In the genomic region with DNA sequence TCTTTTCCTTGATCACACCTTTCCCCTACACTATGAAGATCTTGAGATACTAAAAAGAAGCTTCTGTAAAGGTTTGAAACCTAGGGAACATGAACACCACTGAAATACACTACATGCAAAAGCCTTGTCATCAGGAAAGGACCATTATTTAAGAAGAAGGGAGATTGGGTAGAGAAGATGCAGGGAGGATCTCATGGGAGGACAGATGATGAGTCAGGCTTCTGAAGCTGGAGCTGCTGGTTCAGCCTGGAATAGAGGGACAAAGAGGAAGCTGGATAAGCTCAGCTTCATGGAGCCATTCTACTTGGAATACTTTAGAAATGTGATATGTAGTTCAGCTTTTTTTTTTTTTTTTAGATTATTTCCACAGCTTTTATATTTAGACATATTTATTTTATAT, we compare ENCODE assay signal across 22 cellular contexts.
A peak's percentile ranks its signal among the peaks of the same experiment; 100 is the strongest.
DNase-seq lines count a peak whose midpoint lies in the region; ATAC-seq and TF ChIP-seq lines count a peak whose summit lies in the region.
"Had no signal": no experiment of that assay in that cellular context is flagged by ENCODE, and none has a peak within 500 bp of the region (broad histone marks: within the 10 kb centered on the region; RNA-seq: fewer than 3 reads in every experiment).

No MANE protein-coding gene starts in this region.

- H3K27ac Mint-ChIP-seq in activated naive CD8-positive, alpha-beta T cell: peak overlapping the region; percentile 12
- no peak overlapping the region for H3K27ac Mint-ChIP-seq in activated naive CD8-positive, alpha-beta T cell treated with anti-CD3 and anti-CD28 coated beads, Interleukin-2, amount 50 U/mL, for 24 hours
- peak overlapping the region; percentile 46 for H3K27ac Mint-ChIP-seq in T-helper 17 cell
- H3K27ac Mint-ChIP-seq: activated CD4-positive, alpha-beta memory T cell treated with anti-CD3 and anti-CD28 coated beads for 36 hours; activated naive CD8-positive, alpha-beta T cell treated with anti-CD3 and anti-CD28 coated beads, Interleukin-2, amount 10 ng/mL, durations not matched to agents 7 days and 5 days had no signal

- H3K4me1 Mint-ChIP-seq in activated naive CD8-positive, alpha-beta T cell (ENCODE audit: low read depth): peaks cover 75% of the 10 kb centered on the region
- H3K4me1 Mint-ChIP-seq in activated naive CD8-positive, alpha-beta T cell treated with anti-CD3 and anti-CD28 coated beads, Interleukin-2, amount 50 U/mL, for 24 hours: peaks cover 66% of the 10 kb centered on the region
- peaks cover 40% of the 10 kb centered on the region for H3K4me1 Mint-ChIP-seq in T-helper 17 cell

- H3K4me3 ChIP-seq in fibroblast of the aortic adventitia (ENCODE audit: low read depth, low read length): no peak overlapping the region
- H3K4me3 ChIP-seq: HAP-1, heart right ventricle, lower lobe of right lung, prostate gland, sigmoid colon, uterus had no signal

- no peak overlapping the region for H3K4me3 Mint-ChIP-seq in activated naive CD8-positive, alpha-beta T cell
- H3K4me3 Mint-ChIP-seq in activated naive CD8-positive, alpha-beta T cell treated with anti-CD3 and anti-CD28 coated beads, Interleukin-2, amount 50 U/mL, for 24 hours: no peak overlapping the region
- no peak overlapping the region for H3K4me3 Mint-ChIP-seq in T-helper 17 cell
- H3K4me3 Mint-ChIP-seq: activated CD4-positive, alpha-beta memory T cell treated with anti-CD3 and anti-CD28 coated beads for 36 hours; activated naive CD8-positive, alpha-beta T cell treated with anti-CD3 and anti-CD28 coated beads, Interleukin-2, amount 10 ng/mL, durations not matched to agents 7 days and 5 days had no signal

- peaks cover 35% of the 10 kb centered on the region for H3K36me3 Mint-ChIP-seq in activated naive CD8-positive, alpha-beta T cell
- H3K36me3 Mint-ChIP-seq in activated naive CD8-positive, alpha-beta T cell treated with anti-CD3 and anti-CD28 coated beads, Interleukin-2, amount 50 U/mL, for 24 hours (ENCODE audit: low read depth): peaks cover 66% of the 10 kb centered on the region
- H3K36me3 Mint-ChIP-seq in T-helper 17 cell (ENCODE audit: low read depth): peaks cover 11% of the 10 kb centered on the region

- no peaks in the 10 kb centered on the region for H3K27me3 Mint-ChIP-seq in activated naive CD8-positive, alpha-beta T cell
- H3K27me3 Mint-ChIP-seq in activated naive CD8-positive, alpha-beta T cell treated with anti-CD3 and anti-CD28 coated beads, Interleukin-2, amount 50 U/mL, for 24 hours: no peaks in the 10 kb centered on the region
- no peaks in the 10 kb centered on the region for H3K27me3 Mint-ChIP-seq in T-helper 17 cell
- H3K27me3 Mint-ChIP-seq: activated CD4-positive, alpha-beta memory T cell treated with anti-CD3 and anti-CD28 coated beads for 36 hours; activated naive CD8-positive, alpha-beta T cell treated with anti-CD3 and anti-CD28 coated beads, Interleukin-2, amount 10 ng/mL, durations not matched to agents 7 days and 5 days had no signal

- H3K9me3 ChIP-seq in T-helper 17 cell (ENCODE audit: control insufficient read depth, low read length, poor library complexity, severe bottlenecking): no peaks in the 10 kb centered on the region
- H3K9me3 ChIP-seq: HAP-1, heart right ventricle, lower lobe of right lung, neutrophil, prostate gland, sigmoid colon, uterus had no signal

- H3K9me3 Mint-ChIP-seq in activated naive CD8-positive, alpha-beta T cell (ENCODE audit: low read depth): no peaks in the 10 kb centered on the region
- H3K9me3 Mint-ChIP-seq in activated naive CD8-positive, alpha-beta T cell treated with anti-CD3 and anti-CD28 coated beads, Interleukin-2, amount 50 U/mL, for 24 hours: no peaks in the 10 kb centered on the region
- H3K9me3 Mint-ChIP-seq: activated CD4-positive, alpha-beta memory T cell treated with anti-CD3 and anti-CD28 coated beads for 36 hours; activated naive CD8-positive, alpha-beta T cell treated with anti-CD3 and anti-CD28 coated beads, Interleukin-2, amount 10 ng/mL, durations not matched to agents 7 days and 5 days had no signal

- DNase-seq in activated naive CD8-positive, alpha-beta T cell treated with anti-CD3 and anti-CD28 coated beads, Interleukin-2, amount 50 U/mL, for 24 hours: no peak
- DNase-seq in T-helper 17 cell (no peak), fibroblast of the aortic adventitia (ENCODE audit: low read depth) (peak; percentile 10), T-helper 9 cell (no peak), NOMO-1 treated with DMSO at 0.1 percent for 48 hours (lab: John Stamatoyannopoulos, UW; ENCODE audit: unreplicated experiment) (no peak), HuH-7.5 (ENCODE audit: low spot score) (no peak)
- DNase-seq: activated CD4-positive, alpha-beta memory T cell treated with anti-CD3 and anti-CD28 coated beads for 36 hours; activated CD4-positive, CD25-positive, alpha-beta regulatory T cell treated with anti-CD3 and anti-CD28 coated beads, Interleukin-2, amount 50 U/mL, for 72 hours; activated naive CD8-positive, alpha-beta T cell treated with anti-CD3 and anti-CD28 coated beads, Interleukin-2, amount 10 ng/mL, durations not matched to agents 7 days and 5 days; heart right ventricle; lower lobe of right lung; NCI-H2081 treated with DMSO at 0.1 percent for 48 hours; NCI-H446; NCI-H82; sigmoid colon; stimulated activated naive CD8-positive, alpha-beta T cell treated with anti-CD3 and anti-CD28 coated beads, Interleukin-15, Interleukin-2, amounts not matched to agents 100 U/mL and 50 U/mL, for 24 hours; uterus had no signal

- TF ChIP-seq CTCF in fibroblast of the aortic adventitia (IDR thresholded peaks at IDR 0.05; ENCODE audit: insufficient read depth, low read length): no peak

- no peak for ATAC-seq in activated naive CD8-positive, alpha-beta T cell treated with anti-CD3 and anti-CD28 coated beads, Interleukin-2, amount 50 U/mL, for 24 hours
- ATAC-seq in T-helper 17 cell: no peak
- no peak for ATAC-seq in HG03159 (IDR thresholded peaks at IDR 0.05; ENCODE audit: unreplicated experiment)
- ATAC-seq: heart right ventricle; lower lobe of right lung; stimulated activated naive CD8-positive, alpha-beta T cell treated with anti-CD3 and anti-CD28 coated beads, Interleukin-15, Interleukin-2, amounts not matched to agents 100 U/mL and 50 U/mL, for 24 hours had no signal
